Comparison of ENCODE assay signal across 10 cellular contexts in the genomic region with DNA sequence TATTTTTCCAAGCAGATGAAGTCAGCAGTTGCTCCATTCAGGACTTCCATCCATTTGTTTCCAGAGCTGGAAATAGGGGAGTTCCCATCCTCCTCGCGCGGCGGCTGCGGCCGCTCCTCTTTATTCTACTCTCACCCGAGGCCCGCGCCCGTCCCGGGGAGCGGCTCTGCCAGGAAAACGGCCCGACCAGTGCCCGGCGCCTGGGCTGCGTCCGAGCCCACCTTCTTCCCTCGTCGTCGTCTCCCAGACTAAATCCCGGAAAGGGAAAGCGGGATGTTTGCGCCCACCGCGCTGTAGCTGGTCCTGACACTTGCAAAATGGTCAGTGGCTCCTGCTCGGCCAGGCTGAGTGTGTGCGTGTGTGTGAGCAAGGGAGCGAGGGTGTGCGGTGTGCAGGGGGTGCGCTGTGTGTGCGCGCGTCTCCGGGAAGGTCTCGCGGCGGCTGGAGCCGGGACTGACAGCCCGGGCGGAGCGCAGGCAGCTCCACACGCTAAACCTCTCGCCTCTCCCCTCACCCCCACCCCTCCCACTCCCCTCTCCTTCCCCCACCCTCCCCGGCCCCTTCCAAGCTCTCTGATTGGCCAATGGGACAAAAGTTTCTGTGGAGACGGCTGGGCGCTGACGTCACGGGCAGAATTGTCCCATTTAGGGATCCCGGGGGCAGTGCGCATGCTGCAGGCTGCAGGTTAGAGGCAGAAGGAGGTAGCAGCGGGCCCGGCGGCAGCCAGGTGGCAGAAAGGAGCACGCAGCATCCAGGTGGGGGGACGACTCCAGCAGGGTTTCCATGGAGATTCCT. TPM values are rescaled to one million over a fixed set of nuclear protein-coding genes. Genes with fewer than 3 reads are reported as not detected.
A peak's percentile ranks its signal among the peaks of the same experiment; 100 is the strongest.
DNase-seq lines count a peak whose midpoint lies in the region; ATAC-seq and TF ChIP-seq lines count a peak whose summit lies in the region.
"Had no signal": no experiment of that assay in that cellular context is flagged by ENCODE, and none has a peak within 500 bp of the region (broad histone marks: within the 10 kb centered on the region; RNA-seq: fewer than 3 reads in every experiment).

A gene with protein sequence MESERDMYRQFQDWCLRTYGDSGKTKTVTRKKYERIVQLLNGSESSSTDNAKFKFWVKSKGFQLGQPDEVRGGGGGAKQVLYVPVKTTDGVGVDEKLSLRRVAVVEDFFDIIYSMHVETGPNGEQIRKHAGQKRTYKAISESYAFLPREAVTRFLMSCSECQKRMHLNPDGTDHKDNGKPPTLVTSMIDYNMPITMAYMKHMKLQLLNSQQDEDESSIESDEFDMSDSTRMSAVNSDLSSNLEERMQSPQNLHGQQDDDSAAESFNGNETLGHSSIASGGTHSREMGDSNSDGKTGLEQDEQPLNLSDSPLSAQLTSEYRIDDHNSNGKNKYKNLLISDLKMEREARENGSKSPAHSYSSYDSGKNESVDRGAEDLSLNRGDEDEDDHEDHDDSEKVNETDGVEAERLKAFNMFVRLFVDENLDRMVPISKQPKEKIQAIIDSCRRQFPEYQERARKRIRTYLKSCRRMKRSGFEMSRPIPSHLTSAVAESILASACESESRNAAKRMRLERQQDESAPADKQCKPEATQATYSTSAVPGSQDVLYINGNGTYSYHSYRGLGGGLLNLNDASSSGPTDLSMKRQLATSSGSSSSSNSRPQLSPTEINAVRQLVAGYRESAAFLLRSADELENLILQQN (minus strand): TSS at position 491 of the 795 bp plus-strand sequence. CDS start 1,660 bp downstream, outside the sequence.

- H3K4me1 ChIP-seq in left lung = peaks cover 5 to 17% of the 10 kb centered on the region in 2 donors
- H3K4me1 ChIP-seq in tibial artery = peaks cover 0 to 38% (median 34%) of the 10 kb centered on the region in 4 donors

- H3K9me3 Mint-ChIP-seq in activated T-helper 1 cell treated with anti-CD3 and anti-CD28 coated beads, Interleukin-12 subunit alpha, Interleukin-12 subunit beta, Interleukin-2, Interleukin-4 antibody, amounts not matched to agents 30 ng/mL and 10 ng/mL and 1 ng/mL, durations not matched to agents 14 hours and 24 hours and 36 hours = no peaks in the 10 kb centered on the region

- peaks cover 4% of the 10 kb centered on the region for H3K4me1 Mint-ChIP-seq in activated T-helper 1 cell treated with anti-CD3 and anti-CD28 coated beads, Interleukin-12 subunit alpha, Interleukin-12 subunit beta, Interleukin-2, Interleukin-4 antibody, amounts not matched to agents 30 ng/mL and 10 ng/mL and 1 ng/mL, durations not matched to agents 14 hours and 24 hours and 36 hours (ENCODE audit: low read depth)
- H3K4me1 Mint-ChIP-seq: IgD-negative memory B cell had no signal

- H3K36me3 Mint-ChIP-seq in activated T-helper 1 cell treated with anti-CD3 and anti-CD28 coated beads, Interleukin-12 subunit alpha, Interleukin-12 subunit beta, Interleukin-2, Interleukin-4 antibody, amounts not matched to agents 30 ng/mL and 10 ng/mL and 1 ng/mL, durations not matched to agents 14 hours and 24 hours and 36 hours (ENCODE audit: low read depth) = no peaks in the 10 kb centered on the region
- H3K36me3 Mint-ChIP-seq: IgD-negative memory B cell had no signal

- ATAC-seq in left lung = peak; percentile 76

- H3K4me3 ChIP-seq in choroid plexus epithelial cell (ENCODE audit: low read depth, low read length) (peak within 1 kb of the TSS; percentile 40), left lung (peak within 1 kb of the TSS; percentile 16 to 20), tibial artery (peak within 1 kb of the TSS; percentile 52 to 57)

- H3K27me3 ChIP-seq in left lung = peaks cover 55 to 75% of the 10 kb centered on the region in 2 donors
- peaks cover 0 to 55% of the 10 kb centered on the region in 2 donors for H3K27me3 ChIP-seq in tibial artery

- DNase-seq in NCI-H2196 treated with DMSO at 0.1 percent for 48 hours (lab: John Stamatoyannopoulos, UW; ENCODE audit: unreplicated experiment) = peak; percentile 93
- DNase-seq in choroid plexus epithelial cell (ENCODE audit: low read depth) = peak; percentile 2
- DNase-seq in left lung = peak; percentile 38 to 82
- peak in 1 of 2 donors; percentile 85 for DNase-seq in tibial artery
- DNase-seq in activated CD4-positive, alpha-beta T cell treated with anti-CD3 and anti-CD28 coated beads, Interleukin-2, amount 50 U/mL, for 1 hour = no peak
- DNase-seq in erythroblast (lab: John Stamatoyannopoulos, UW) = no peak
- DNase-seq in activated T-helper 1 cell treated with anti-CD3 and anti-CD28 coated beads, Interleukin-12 subunit alpha, Interleukin-12 subunit beta, Interleukin-2, Interleukin-4 antibody, amounts not matched to agents 30 ng/mL and 10 ng/mL and 1 ng/mL, durations not matched to agents 14 hours and 24 hours and 36 hours (ENCODE audit: low spot score) = no peak

- H3K36me3 ChIP-seq in left lung = no peaks in the 10 kb centered on the region
- no peaks in the 10 kb centered on the region for H3K36me3 ChIP-seq in tibial artery

- intact Hi-C loops in left lung (cut with DNase I) (loop anchor here in 1 of 2 donors (10.0 kb wide), 1 partner anchor 590 kb away; no protein-coding TSS in a partner anchor), tibial artery (cut with DNase I; ENCODE audit: low total_unique reads) (no loop called here)
- intact Hi-C loops in activated T-helper 1 cell treated with anti-CD3 and anti-CD28 coated beads, Interleukin-12 subunit alpha, Interleukin-12 subunit beta, Interleukin-2, Interleukin-4 antibody, amounts not matched to agents 30 ng/mL and 10 ng/mL and 1 ng/mL, durations not matched to agents 14 hours and 24 hours and 36 hours (cut with micrococcal nuclease) = loop anchor here (10.0 kb wide), 1 partner anchor 270 kb away; no protein-coding TSS in a partner anchor

- no peak for TF ChIP-seq POLR2A in erythroblast (IDR thresholded peaks at IDR 0.05; ENCODE audit: low read length)

- peaks cover 35% of the 10 kb centered on the region for H3K27me3 Mint-ChIP-seq in activated T-helper 1 cell treated with anti-CD3 and anti-CD28 coated beads, Interleukin-12 subunit alpha, Interleukin-12 subunit beta, Interleukin-2, Interleukin-4 antibody, amounts not matched to agents 30 ng/mL and 10 ng/mL and 1 ng/mL, durations not matched to agents 14 hours and 24 hours and 36 hours (ENCODE audit: insufficient read depth)

- no peak within 1 kb of the TSS for H3K27ac ChIP-seq in left lung
- peak within 1 kb of the TSS in 1 of 2 donors; percentile 45 for H3K27ac ChIP-seq in tibial artery
- H3K27ac ChIP-seq: skin epidermis had no signal

- TF ChIP-seq CTCF in GM12874 (IDR thresholded peaks at IDR 0.05; ENCODE audit: insufficient read depth, low read depth, low read length) (peak; percentile 54), choroid plexus epithelial cell (conservative IDR thresholded peaks at IDR 0.05; ENCODE audit: low read depth, low read length) (peak; percentile 14), left lung (IDR thresholded peaks at IDR 0.05) (no peak), tibial artery (IDR thresholded peaks at IDR 0.05) (peak in 1 of 2 experiments; percentile 27)

- H3K4me3 Mint-ChIP-seq in activated T-helper 1 cell treated with anti-CD3 and anti-CD28 coated beads, Interleukin-12 subunit alpha, Interleukin-12 subunit beta, Interleukin-2, Interleukin-4 antibody, amounts not matched to agents 30 ng/mL and 10 ng/mL and 1 ng/mL, durations not matched to agents 14 hours and 24 hours and 36 hours = no peak within 1 kb of the TSS

- H3K9me3 ChIP-seq in left lung (no peaks in the 10 kb centered on the region), tibial artery (no peaks in the 10 kb centered on the region)

- no peak within 1 kb of the TSS for H3K27ac Mint-ChIP-seq in activated T-helper 1 cell treated with anti-CD3 and anti-CD28 coated beads, Interleukin-12 subunit alpha, Interleukin-12 subunit beta, Interleukin-2, Interleukin-4 antibody, amounts not matched to agents 30 ng/mL and 10 ng/mL and 1 ng/mL, durations not matched to agents 14 hours and 24 hours and 36 hours
- H3K27ac Mint-ChIP-seq: IgD-negative memory B cell had no signal

RNA-seq across cellular contexts. Expression of the gene that starts here (rescaled TPM):
- total RNA-seq in left lung = not detected
- not detected in 2 replicates for total RNA-seq in activated T-helper 1 cell treated with anti-CD3 and anti-CD28 coated beads, Interleukin-12 subunit alpha, Interleukin-12 subunit beta, Interleukin-2, Interleukin-4 antibody, amounts not matched to agents 30 ng/mL and 10 ng/mL and 1 ng/mL, durations not matched to agents 14 hours and 24 hours and 36 hours

Comparison
In these comparisons a context has a peak if more than half of its experiments do, and no peak if none do; other contexts are left out.
1. Peak in DNase-seq, ATAC-seq and H3K4me3 ChIP-seq in left lung; RNA of the gene not detected or under 1 TPM.
2. CTCF ChIP-seq: peak in GM12874 (single experiment) and choroid plexus epithelial cell (single experiment); none in left lung (0 of 2).
3. DNase-seq: peak in NCI-H2196 treated with DMSO at 0.1 percent for 48 hours (single experiment) and choroid plexus epithelial cell (single experiment); none in activated CD4-positive, alpha-beta T cell treated with anti-CD3 and anti-CD28 coated beads, Interleukin-2, amount 50 U/mL, for 1 hour (single experiment), erythroblast (0 of 2) and activated T-helper 1 cell treated with anti-CD3 and anti-CD28 coated beads, Interleukin-12 subunit alpha, Interleukin-12 subunit beta, Interleukin-2, Interleukin-4 antibody, amounts not matched to agents 30 ng/mL and 10 ng/mL and 1 ng/mL, durations not matched to agents 14 hours and 24 hours and 36 hours (single experiment).
4. Peak in every context shown above with its lines, with median percentiles within 50 percentile points of each other: H3K4me3 ChIP-seq.